In the genomic region with DNA sequence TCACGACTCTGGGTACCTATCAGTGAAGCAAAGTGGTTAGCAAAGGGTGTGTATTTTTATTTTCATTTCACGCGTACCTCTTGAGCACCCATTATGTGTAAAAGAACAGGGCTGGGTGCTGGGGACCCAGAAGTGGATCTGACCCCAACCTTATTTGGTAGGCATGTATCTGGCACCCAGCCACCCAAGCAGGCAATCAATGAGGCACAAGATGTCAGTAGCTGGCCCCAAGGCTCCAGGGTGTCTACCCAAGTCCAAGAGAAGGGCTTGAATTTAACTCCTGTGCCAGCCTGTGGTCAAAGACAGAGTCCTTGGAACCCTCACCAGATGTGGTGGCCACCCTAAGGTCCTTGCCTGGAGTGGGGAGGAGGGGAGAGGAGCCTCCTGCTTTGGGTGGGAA, we compare ENCODE assay signal across 1 cellular context.
TF ChIP-seq lines count a peak whose summit lies in the region.

No MANE protein-coding gene starts in this region.

TF ChIP-seq in WTC11, 78 proteins besides CTCF, POLR2A, EP300 and RAD21 (continued from another document):
- TF ChIP-seq, protein P1, sequence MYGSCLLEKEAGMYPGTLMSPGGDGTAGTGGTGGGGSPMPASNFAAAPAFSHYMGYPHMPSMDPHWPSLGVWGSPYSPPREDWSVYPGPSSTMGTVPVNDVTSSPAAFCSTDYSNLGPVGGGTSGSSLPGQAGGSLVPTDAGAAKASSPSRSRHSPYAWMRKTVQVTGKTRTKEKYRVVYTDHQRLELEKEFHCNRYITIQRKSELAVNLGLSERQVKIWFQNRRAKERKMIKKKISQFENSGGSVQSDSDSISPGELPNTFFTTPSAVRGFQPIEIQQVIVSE (CRISPR knock-in tag; IDR thresholded peaks at IDR 0.05; ENCODE audit: borderline replicate concordance), result no peak
- no peak for TF ChIP-seq SMAD3 (CRISPR knock-in tag; IDR thresholded peaks at IDR 0.05; ENCODE audit: borderline replicate concordance)
- no peak for TF ChIP-seq IRF2 (CRISPR knock-in tag; IDR thresholded peaks at IDR 0.05; ENCODE audit: borderline replicate concordance, low read depth)
